In genomic region chr2:104434966-104435365, GRCh38 we compare ENCODE assay signal across 18 cellular contexts.
DNase-seq lines count a peak whose midpoint lies in the region; ATAC-seq and TF ChIP-seq lines count a peak whose summit lies in the region.
"Had no signal": no experiment of that assay in that cellular context is flagged by ENCODE, and none has a peak within 500 bp of the region (broad histone marks: within the 10 kb centered on the region; RNA-seq: fewer than 3 reads in every experiment).

No MANE protein-coding gene starts in this region.

- ATAC-seq in WTC11 = no peak
- no peak for ATAC-seq in activated CD4-positive, CD25-positive, alpha-beta regulatory T cell treated with anti-CD3 and anti-CD28 coated beads, Interleukin-2, amount 50 U/mL, for 24 hours
- ATAC-seq: naive thymus-derived CD8-positive, alpha-beta T cell had no signal

- no peaks in the 10 kb centered on the region for H3K27me3 ChIP-seq in layer of hippocampus (ENCODE audit: control insufficient read depth, insufficient read depth, low read length)
- H3K27me3 ChIP-seq: MG63 had no signal

- POLR2A ChIA-PET in activated CD4-positive, alpha-beta T cell treated with anti-CD3 and anti-CD28 coated beads, Interleukin-2, amount 10 ng/mL, durations not matched to agents 7 days and 5 days (lab: Charles Lee) = no interaction called here
- POLR2A ChIA-PET in WTC11 (lab: Charles Lee) = no interaction called here

- DNase-seq in activated CD4-positive, alpha-beta T cell treated with anti-CD3 and anti-CD28 coated beads, Interleukin-2, amount 10 ng/mL, durations not matched to agents 7 days and 5 days = no peak
- no peak for DNase-seq in activated CD4-positive, alpha-beta T cell treated with anti-CD3 and anti-CD28 coated beads for 1 hour
- DNase-seq in WTC11 (ENCODE audit: low spot score) (no peak), superior temporal gyrus (ENCODE audit: extremely low spot score) (peak; percentile 72), HuH-7.5 (ENCODE audit: low spot score) (no peak)
- no peak for DNase-seq in stimulated activated CD4-positive, alpha-beta T cell treated with anti-CD3 and anti-CD28 coated beads, Interleukin-15, amount 100 ng/mL, for 24 hours
- DNase-seq: 8988T; HCEC 1CT; left cardiac atrium; naive thymus-derived CD8-positive, alpha-beta T cell; NCI-H2081 treated with DMSO at 0.1 percent for 48 hours; NK-92 treated with Interleukin-12 subunit alpha and Interleukin-12 subunit beta, amount 100 ng/mL, for 24 hours; stimulated activated naive CD8-positive, alpha-beta T cell treated with anti-CD3 and anti-CD28 coated beads, Interleukin-15, Interleukin-2, amounts not matched to agents 100 U/mL and 50 U/mL, for 24 hours had no signal

- peak overlapping the region; percentile 23 for H3K27ac ChIP-seq in layer of hippocampus (ENCODE audit: low read depth, low read length)
- H3K27ac ChIP-seq: epithelial cell of prostate had no signal

- CTCF ChIA-PET in activated CD4-positive, alpha-beta T cell treated with anti-CD3 and anti-CD28 coated beads, Interleukin-2, amount 10 ng/mL, durations not matched to agents 7 days and 5 days (lab: Charles Lee) = no interaction called here
- CTCF ChIA-PET in WTC11 (lab: Charles Lee) = interaction anchor here (1.0 to 1.5 kb wide), 2 partner anchors 13 to 415 kb away, joined by 3 to 5 read pairs; no protein-coding TSS in a partner anchor

- H3K4me1 Mint-ChIP-seq in activated CD4-positive, alpha-beta T cell treated with anti-CD3 and anti-CD28 coated beads, Interleukin-2, amount 10 ng/mL, durations not matched to agents 7 days and 5 days = peaks cover 12% of the 10 kb centered on the region
- peaks cover 46% of the 10 kb centered on the region for H3K4me1 Mint-ChIP-seq in WTC11

- no peak for TF ChIP-seq CTCF in WTC11 (IDR thresholded peaks at IDR 0.05)

- no peak overlapping the region for H3K27ac Mint-ChIP-seq in activated CD4-positive, alpha-beta T cell treated with anti-CD3 and anti-CD28 coated beads, Interleukin-2, amount 10 ng/mL, durations not matched to agents 7 days and 5 days
- peak overlapping the region; percentile 92 for H3K27ac Mint-ChIP-seq in WTC11
- H3K27ac Mint-ChIP-seq: activated naive CD4-positive, alpha-beta T cell treated with anti-CD3 and anti-CD28 coated beads, Interleukin-2, amount 50 U/mL, for 72 hours had no signal

- no peaks in the 10 kb centered on the region for H3K36me3 Mint-ChIP-seq in activated CD4-positive, alpha-beta T cell treated with anti-CD3 and anti-CD28 coated beads, Interleukin-2, amount 10 ng/mL, durations not matched to agents 7 days and 5 days (ENCODE audit: low read depth)
- H3K36me3 Mint-ChIP-seq in WTC11 = no peaks in the 10 kb centered on the region
- H3K36me3 Mint-ChIP-seq: naive thymus-derived CD8-positive, alpha-beta T cell had no signal

- H3K4me3 Mint-ChIP-seq in activated CD4-positive, alpha-beta T cell treated with anti-CD3 and anti-CD28 coated beads, Interleukin-2, amount 10 ng/mL, durations not matched to agents 7 days and 5 days = peak overlapping the region; percentile 63
- peak overlapping the region; percentile 65 for H3K4me3 Mint-ChIP-seq in WTC11

- H3K9me3 Mint-ChIP-seq in activated CD4-positive, alpha-beta T cell treated with anti-CD3 and anti-CD28 coated beads, Interleukin-2, amount 10 ng/mL, durations not matched to agents 7 days and 5 days = no peaks in the 10 kb centered on the region
- peaks cover 7% of the 10 kb centered on the region for H3K9me3 Mint-ChIP-seq in WTC11
- H3K9me3 Mint-ChIP-seq: activated naive CD4-positive, alpha-beta T cell treated with anti-CD3 and anti-CD28 coated beads, Interleukin-2, amount 50 U/mL, for 72 hours; naive thymus-derived CD8-positive, alpha-beta T cell had no signal

- H3K27me3 Mint-ChIP-seq in activated CD4-positive, alpha-beta T cell treated with anti-CD3 and anti-CD28 coated beads, Interleukin-2, amount 10 ng/mL, durations not matched to agents 7 days and 5 days = peaks cover 18% of the 10 kb centered on the region
- H3K27me3 Mint-ChIP-seq in WTC11 (ENCODE audit: low read depth) = no peaks in the 10 kb centered on the region

TF ChIP-seq in WTC11, 78 proteins besides CTCF, POLR2A, EP300 and RAD21:
- TF ChIP-seq SOX15 (CRISPR knock-in tag; IDR thresholded peaks at IDR 0.05) (no peak), TP53 (CRISPR knock-in tag; IDR thresholded peaks at IDR 0.05) (no peak), MLX (CRISPR knock-in tag; IDR thresholded peaks at IDR 0.05) (no peak), JAZF1 (CRISPR knock-in tag; IDR thresholded peaks at IDR 0.05) (no peak), ZNF425 (CRISPR knock-in tag; conservative IDR thresholded peaks at IDR 0.05) (no peak), AFF4 (CRISPR knock-in tag; IDR thresholded peaks at IDR 0.05; ENCODE audit: borderline replicate concordance) (no peak), E2F5 (CRISPR knock-in tag; IDR thresholded peaks at IDR 0.05) (no peak), PREB (CRISPR knock-in tag; IDR thresholded peaks at IDR 0.05; ENCODE audit: borderline replicate concordance) (no peak), TEAD1 (CRISPR knock-in tag; IDR thresholded peaks at IDR 0.05) (no peak), NR2C2 (CRISPR knock-in tag; IDR thresholded peaks at IDR 0.05) (no peak), TEAD4 (CRISPR knock-in tag; IDR thresholded peaks at IDR 0.05) (no peak), GTF2I (CRISPR knock-in tag; conservative IDR thresholded peaks at IDR 0.05) (no peak)
